In the genomic region with DNA sequence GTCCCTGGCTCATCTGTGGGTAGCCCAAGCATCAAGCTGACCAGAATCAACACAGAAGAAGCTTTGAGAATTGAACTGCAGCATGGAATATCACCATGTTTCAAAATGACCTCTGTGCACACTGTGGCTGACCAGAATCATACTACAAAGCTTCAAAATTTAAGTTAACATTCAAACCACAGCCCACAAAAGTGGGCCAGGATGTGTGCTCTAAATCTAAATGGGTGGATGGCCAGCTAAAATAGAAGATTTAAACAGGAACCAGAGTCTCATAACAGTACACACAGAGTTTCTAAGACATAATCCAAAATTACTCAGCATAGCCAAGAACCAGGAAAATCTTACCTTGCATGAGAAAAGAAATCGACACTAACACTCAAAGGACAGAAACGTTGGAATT, we compare ENCODE assay signal across 16 cellular contexts. TPM values are rescaled to one million over a fixed set of nuclear protein-coding genes. Genes with fewer than 3 reads are reported as not detected.
DNase-seq lines count a peak whose midpoint lies in the region; ATAC-seq and TF ChIP-seq lines count a peak whose summit lies in the region.
"Had no signal": no experiment of that assay in that cellular context is flagged by ENCODE, and none has a peak within 500 bp of the region (broad histone marks: within the 10 kb centered on the region; RNA-seq: fewer than 3 reads in every experiment).

No MANE protein-coding gene starts in this region.

- CTCF ChIA-PET in activated CD8-positive, alpha-beta memory T cell treated with anti-CD3 and anti-CD28 coated beads, Interleukin-2, amount 10 ng/mL, durations not matched to agents 7 days and 5 days (lab: Charles Lee) = interaction anchor here (0.6 kb wide), 1 partner anchor 189 kb away, joined by 3 read pairs; no protein-coding TSS in a partner anchor

- H3K27ac Mint-ChIP-seq in activated CD8-positive, alpha-beta memory T cell treated with anti-CD3 and anti-CD28 coated beads, Interleukin-2, amount 10 ng/mL, durations not matched to agents 7 days and 5 days = no peak overlapping the region
- H3K27ac Mint-ChIP-seq in stimulated activated effector memory CD8-positive, alpha-beta T cell treated with anti-CD3 and anti-CD28 coated beads, Interleukin-12 subunit alpha, Interleukin-12 subunit beta, amount 100 ng/mL, for 72 hours = no peak overlapping the region
- no peak overlapping the region for H3K27ac Mint-ChIP-seq in T-helper 2 cell treated with Interferon-gamma antibody and Interleukin-4, amounts not matched to agents 5 μg/mL and 100 μg/mL, for 36 hours
- H3K27ac Mint-ChIP-seq: activated naive CD8-positive, alpha-beta T cell treated with anti-CD3 and anti-CD28 coated beads for 36 hours; naive thymus-derived CD4-positive, alpha-beta T cell had no signal

- ATAC-seq in activated CD8-positive, alpha-beta memory T cell treated with anti-CD3 and anti-CD28 coated beads, Interleukin-2, amount 10 ng/mL, durations not matched to agents 7 days and 5 days = peak; percentile 53
- ATAC-seq in HG03045 (IDR thresholded peaks at IDR 0.05; ENCODE audit: unreplicated experiment) = peak; percentile 64
- peak; percentile 88 for ATAC-seq in stimulated activated effector memory CD8-positive, alpha-beta T cell treated with anti-CD3 and anti-CD28 coated beads, Interleukin-12 subunit alpha, Interleukin-12 subunit beta, amount 100 ng/mL, for 72 hours
- ATAC-seq: activated T-cell treated with anti-CD3 and anti-CD28 coated beads, Interleukin-2, amount 50 U/mL, for 4 hours; esophagus mucosa; naive thymus-derived CD4-positive, alpha-beta T cell had no signal

- peaks cover 18% of the 10 kb centered on the region for H3K4me1 Mint-ChIP-seq in activated CD8-positive, alpha-beta memory T cell treated with anti-CD3 and anti-CD28 coated beads, Interleukin-2, amount 10 ng/mL, durations not matched to agents 7 days and 5 days
- H3K4me1 Mint-ChIP-seq in stimulated activated effector memory CD8-positive, alpha-beta T cell treated with anti-CD3 and anti-CD28 coated beads, Interleukin-12 subunit alpha, Interleukin-12 subunit beta, amount 100 ng/mL, for 72 hours = peaks cover 22% of the 10 kb centered on the region
- peaks cover 10% of the 10 kb centered on the region for H3K4me1 Mint-ChIP-seq in T-helper 2 cell treated with Interferon-gamma antibody and Interleukin-4, amounts not matched to agents 5 μg/mL and 100 μg/mL, for 36 hours (ENCODE audit: low read depth)

- peaks cover 49% of the 10 kb centered on the region for H3K27me3 Mint-ChIP-seq in activated CD8-positive, alpha-beta memory T cell treated with anti-CD3 and anti-CD28 coated beads, Interleukin-2, amount 10 ng/mL, durations not matched to agents 7 days and 5 days
- H3K27me3 Mint-ChIP-seq in T-helper 2 cell treated with Interferon-gamma antibody and Interleukin-4, amounts not matched to agents 5 μg/mL and 100 μg/mL, for 36 hours (ENCODE audit: low read depth) = peaks cover 36% of the 10 kb centered on the region
- H3K27me3 Mint-ChIP-seq: activated naive CD8-positive, alpha-beta T cell treated with anti-CD3 and anti-CD28 coated beads for 36 hours had no signal

- TF ChIP-seq CTCF in GM20000 (IDR thresholded peaks at IDR 0.05; ENCODE audit: extremely low read depth, missing control alignments) = no peak

- H3K9me3 Mint-ChIP-seq in activated CD8-positive, alpha-beta memory T cell treated with anti-CD3 and anti-CD28 coated beads, Interleukin-2, amount 10 ng/mL, durations not matched to agents 7 days and 5 days (ENCODE audit: low read depth) = peaks cover 16% of the 10 kb centered on the region
- H3K9me3 Mint-ChIP-seq in stimulated activated effector memory CD8-positive, alpha-beta T cell treated with anti-CD3 and anti-CD28 coated beads, Interleukin-12 subunit alpha, Interleukin-12 subunit beta, amount 100 ng/mL, for 72 hours = peaks cover 15% of the 10 kb centered on the region
- peaks cover 13% of the 10 kb centered on the region for H3K9me3 Mint-ChIP-seq in T-helper 2 cell treated with Interferon-gamma antibody and Interleukin-4, amounts not matched to agents 5 μg/mL and 100 μg/mL, for 36 hours

- DNase-seq in activated CD8-positive, alpha-beta memory T cell treated with anti-CD3 and anti-CD28 coated beads, Interleukin-2, amount 10 ng/mL, durations not matched to agents 7 days and 5 days = peak; percentile 62
- no peak for DNase-seq in activated CD8-positive, alpha-beta memory T cell treated with anti-CD3 and anti-CD28 coated beads, Interleukin-2, amount 50 U/mL, for 48 hours
- DNase-seq in GM20000 (ENCODE audit: low spot score) (peak; percentile 23), SKM-1 treated with dmso at 0.1 percent for 144 hours (lab: John Stamatoyannopoulos, UW; ENCODE audit: unreplicated experiment) (no peak)
- DNase-seq in stimulated activated effector memory CD8-positive, alpha-beta T cell treated with anti-CD3 and anti-CD28 coated beads, Interleukin-12 subunit alpha, Interleukin-12 subunit beta, amount 100 ng/mL, for 72 hours (ENCODE audit: low spot score in 2 of 2) = peak in 1 of 2 donors; percentile 53
- DNase-seq in T-helper 2 cell treated with Interferon-gamma antibody and Interleukin-4, amounts not matched to agents 5 μg/mL and 100 μg/mL, for 36 hours (ENCODE audit: low spot score) = no peak
- DNase-seq in stimulated activated naive CD4-positive, alpha-beta T cell treated with Interleukin-2 at 50 U/mL for 16 hours (lab: John Stamatoyannopoulos, UW) = no peak
- DNase-seq: activated naive CD8-positive, alpha-beta T cell treated with anti-CD3 and anti-CD28 coated beads for 36 hours; activated T-cell treated with anti-CD3 and anti-CD28 coated beads, Interleukin-2, amount 50 U/mL, for 4 hours; DMS 273 treated with DMSO at 0.1 percent for 48 hours; naive thymus-derived CD4-positive, alpha-beta T cell; NCI-H2171; RPMI8226; trophoblast cell had no signal

- peaks cover 2% of the 10 kb centered on the region for H3K36me3 Mint-ChIP-seq in activated CD8-positive, alpha-beta memory T cell treated with anti-CD3 and anti-CD28 coated beads, Interleukin-2, amount 10 ng/mL, durations not matched to agents 7 days and 5 days
- H3K36me3 Mint-ChIP-seq in stimulated activated effector memory CD8-positive, alpha-beta T cell treated with anti-CD3 and anti-CD28 coated beads, Interleukin-12 subunit alpha, Interleukin-12 subunit beta, amount 100 ng/mL, for 72 hours = no peaks in the 10 kb centered on the region
- peaks cover 1% of the 10 kb centered on the region for H3K36me3 Mint-ChIP-seq in T-helper 2 cell treated with Interferon-gamma antibody and Interleukin-4, amounts not matched to agents 5 μg/mL and 100 μg/mL, for 36 hours (ENCODE audit: low read depth)

- H3K4me3 Mint-ChIP-seq in activated CD8-positive, alpha-beta memory T cell treated with anti-CD3 and anti-CD28 coated beads, Interleukin-2, amount 10 ng/mL, durations not matched to agents 7 days and 5 days = no peak overlapping the region
- no peak overlapping the region for H3K4me3 Mint-ChIP-seq in stimulated activated effector memory CD8-positive, alpha-beta T cell treated with anti-CD3 and anti-CD28 coated beads, Interleukin-12 subunit alpha, Interleukin-12 subunit beta, amount 100 ng/mL, for 72 hours
- H3K4me3 Mint-ChIP-seq in T-helper 2 cell treated with Interferon-gamma antibody and Interleukin-4, amounts not matched to agents 5 μg/mL and 100 μg/mL, for 36 hours = no peak overlapping the region
- H3K4me3 Mint-ChIP-seq: activated naive CD8-positive, alpha-beta T cell treated with anti-CD3 and anti-CD28 coated beads for 36 hours; activated T-cell treated with anti-CD3 and anti-CD28 coated beads, Interleukin-2, amount 50 U/mL, for 4 hours; naive thymus-derived CD4-positive, alpha-beta T cell had no signal

RNA-seq across cellular contexts. Expression of a gene that starts 46.1 kb away (rescaled TPM):
- 1 to 10 TPM; 2.6 to 3.5 TPM for total RNA-seq in activated CD8-positive, alpha-beta memory T cell treated with anti-CD3 and anti-CD28 coated beads, Interleukin-2, amount 10 ng/mL, durations not matched to agents 7 days and 5 days

Comparison
In these comparisons a context has a peak if more than half of its experiments do, and no peak if none do; other contexts are left out.
1. DNase-seq: peak in activated CD8-positive, alpha-beta memory T cell treated with anti-CD3 and anti-CD28 coated beads, Interleukin-2, amount 10 ng/mL, durations not matched to agents 7 days and 5 days (single experiment) and GM20000 (single experiment); none in activated CD8-positive, alpha-beta memory T cell treated with anti-CD3 and anti-CD28 coated beads, Interleukin-2, amount 50 U/mL, for 48 hours (single experiment), T-helper 2 cell treated with Interferon-gamma antibody and Interleukin-4, amounts not matched to agents 5 μg/mL and 100 μg/mL, for 36 hours (single experiment), stimulated activated naive CD4-positive, alpha-beta T cell treated with Interleukin-2 at 50 U/mL for 16 hours (single experiment) and SKM-1 treated with dmso at 0.1 percent for 144 hours (single experiment).
2. Peak in every context shown above with its lines, with median percentiles within 50 percentile points of each other: ATAC-seq.